ENCODE assay signal across 23 cellular contexts in genomic region chr22:27329471-27329870, GRCh38.
DNase-seq lines count a peak whose midpoint lies in the region; TF ChIP-seq lines count a peak whose summit lies in the region.
"Had no signal": no experiment of that assay in that cellular context is flagged by ENCODE, and none has a peak within 500 bp of the region (broad histone marks: within the 10 kb centered on the region; RNA-seq: fewer than 3 reads in every experiment).

No MANE protein-coding gene starts in this region.

- no peak overlapping the region for H2BK120ac ChIP-seq in mesendoderm (ENCODE audit: low read depth, low read length)

- H3K27me3 ChIP-seq in BE2C (no peaks in the 10 kb centered on the region), HUES64 (ENCODE audit: insufficient read depth, low read length) (no peaks in the 10 kb centered on the region), mesendoderm (ENCODE audit: insufficient read depth, low read length, poor library complexity) (no peaks in the 10 kb centered on the region), tibial nerve (peaks cover 0 to 11% of the 10 kb centered on the region in 2 donors), HAP-1 (ENCODE audit: low read depth) (peaks cover 12% of the 10 kb centered on the region; the same call in 1 of the 2 replicates)
- H3K27me3 ChIP-seq: brain microvascular endothelial cell, ovary had no signal

- no peaks in the 10 kb centered on the region; the same call in 1 of the 2 replicates for H3K4me1 ChIP-seq in BE2C
- H3K4me1 ChIP-seq in HUES64 (ENCODE audit: insufficient read depth, low read length), result peaks cover 15% of the 10 kb centered on the region; the same call in 1 of the 2 replicates
- no peaks in the 10 kb centered on the region for H3K4me1 ChIP-seq in mesendoderm (ENCODE audit: control insufficient read depth, low read depth, low read length)
- no peaks in the 10 kb centered on the region for H3K4me1 ChIP-seq in tibial nerve
- no peaks in the 10 kb centered on the region for H3K4me1 ChIP-seq in HAP-1
- H3K4me1 ChIP-seq: colonic mucosa had no signal

- H4K5ac ChIP-seq in mesendoderm (ENCODE audit: low read length), result no peak overlapping the region

- H3K56ac ChIP-seq in mesendoderm (ENCODE audit: low read length), result no peak overlapping the region

- DNase-seq in BE2C, result no peak
- DNase-seq in coronary artery (ENCODE audit: low spot score), result peak; percentile 11
- peak; percentile 63 for DNase-seq in mesendoderm
- no peak for DNase-seq in T-helper 9 cell
- no peak for DNase-seq in tibial nerve (ENCODE audit: low spot score in 2 of 2)
- no peak for DNase-seq in SIG-M5 treated with dmso at 0.1 percent for 504 hours (lab: John Stamatoyannopoulos, UW; ENCODE audit: unreplicated experiment)
- DNase-seq in HAP-1 (ENCODE audit: low spot score in 2 of 2), result no peak
- DNase-seq: ACHN; activated CD4-positive, alpha-beta T cell treated with anti-CD3 and anti-CD28 coated beads for 1 hour; activated naive CD8-positive, alpha-beta T cell treated with anti-CD3 and anti-CD28 coated beads, Interleukin-2, amount 50 U/mL, for 24 hours; brain microvascular endothelial cell; C1 segment of cervical spinal cord; colonic mucosa; glutamatergic neuron; NCI-H1105; NCI-H2081; ovary; right cardiac atrium; stimulated activated CD8-positive, alpha-beta memory T cell treated with anti-CD3 and anti-CD28 coated beads, Interleukin-4, amount 100 ng/mL, for 48 hours had no signal

- no peaks in the 10 kb centered on the region for H3K36me3 ChIP-seq in BE2C
- H3K36me3 ChIP-seq in HUES64 (ENCODE audit: insufficient read depth, low read length), result no peaks in the 10 kb centered on the region
- no peaks in the 10 kb centered on the region for H3K36me3 ChIP-seq in mesendoderm (ENCODE audit: control insufficient read depth, insufficient read depth, low read length)
- H3K36me3 ChIP-seq in tibial nerve, result no peaks in the 10 kb centered on the region
- H3K36me3 ChIP-seq in HAP-1 (replicated peaks), result no peaks in the 10 kb centered on the region
- H3K36me3 ChIP-seq: brain microvascular endothelial cell, colonic mucosa, ovary had no signal

- no peak for TF ChIP-seq POLR2A in tibial nerve (IDR thresholded peaks at IDR 0.05)

- H3K18ac ChIP-seq in mesendoderm (ENCODE audit: low read length), result no peak overlapping the region

- H3K79me1 ChIP-seq in mesendoderm (ENCODE audit: low read length), result no peaks in the 10 kb centered on the region

- no peak overlapping the region for H2BK15ac ChIP-seq in mesendoderm (replicated peaks; ENCODE audit: low read depth)

- in situ Hi-C loops in HAP-1 (cut with MboI; ENCODE audit: low sequenced_read_pairs), result no loop called here

- H3K79me2 ChIP-seq in mesendoderm (ENCODE audit: control insufficient read depth, insufficient read depth, low read length), result no peaks in the 10 kb centered on the region

- H3K4ac ChIP-seq in mesendoderm (ENCODE audit: low read depth, low read length), result no peak overlapping the region

- H3K9ac ChIP-seq in HUES64 (ENCODE audit: low read depth, low read length) (no peak overlapping the region), mesendoderm (ENCODE audit: low read length) (no peak overlapping the region)

- H3K27ac ChIP-seq in HUES64 (ENCODE audit: low read depth, low read length) (no peak overlapping the region), coronary artery (no peak overlapping the region), mesendoderm (ENCODE audit: low read depth, low read length) (no peak overlapping the region), tibial nerve (no peak overlapping the region)
- H3K27ac ChIP-seq: brain microvascular endothelial cell, colonic mucosa, ovary, RWPE1 had no signal

- no peak overlapping the region for H2AK5ac ChIP-seq in mesendoderm (ENCODE audit: low read length)

- no peak for TF ChIP-seq EP300 in tibial nerve (IDR thresholded peaks at IDR 0.05)

- no peak for TF ChIP-seq CTCF in BE2C (IDR thresholded peaks at IDR 0.05; ENCODE audit: low read depth, low read length)
- TF ChIP-seq CTCF in coronary artery (IDR thresholded peaks at IDR 0.05), result no peak
- TF ChIP-seq CTCF in tibial nerve (IDR thresholded peaks at IDR 0.05), result no peak

- H3K4me3 ChIP-seq in BE2C (ENCODE audit: low read depth, low read length) (peak overlapping the region; percentile 2; the same call in 1 of the 2 replicates), HUES64 (ENCODE audit: low read length) (peak overlapping the region; percentile 29; the same call in 1 of the 2 replicates), coronary artery (no peak overlapping the region), mesendoderm (ENCODE audit: low read length) (no peak overlapping the region), tibial nerve (no peak overlapping the region), HAP-1 (no peak overlapping the region)
- H3K4me3 ChIP-seq: colonic mucosa, GM12878, lung, ovary had no signal

- H3K9me3 ChIP-seq in BE2C (peaks cover 4% of the 10 kb centered on the region; the same call in 1 of the 2 replicates), HUES64 (ENCODE audit: insufficient read depth, low read depth, low read length) (no peaks in the 10 kb centered on the region), tibial nerve (peaks cover 0 to 9% (median 2%) of the 10 kb centered on the region in 4 donors), HAP-1 (no peaks in the 10 kb centered on the region)
- H3K9me3 ChIP-seq: colonic mucosa, ovary had no signal

- H2BK5ac ChIP-seq in mesendoderm (ENCODE audit: low read length), result no peak overlapping the region

- no peak overlapping the region for H3K4me2 ChIP-seq in mesendoderm (ENCODE audit: low read length)

- no peak overlapping the region for H3K23ac ChIP-seq in mesendoderm (ENCODE audit: low read length)

- H4K8ac ChIP-seq in mesendoderm (ENCODE audit: low read depth, low read length), result no peak overlapping the region

- WGBS in HUES64, result 17% methylated on average over 3 of the region's 6 CpGs
- WGBS in mesendoderm (ENCODE audit: extremely low coverage, insufficient coverage, low lambda C conversion rate), result no CpG with 5 or more reads among the region's 6 CpGs
- WGBS in tibial nerve, 2 donors, result 15 to 22% methylated on average over 6 of the region's 6 CpGs

Comparison
In these comparisons a context has a peak if more than half of its experiments do, and no peak if none do; other contexts are left out.
1. DNase-seq: peak in coronary artery (single experiment) and mesendoderm (single experiment); none in BE2C (single experiment), T-helper 9 cell (single experiment), tibial nerve (0 of 2), SIG-M5 treated with dmso at 0.1 percent for 504 hours (single experiment) and HAP-1 (0 of 2).
2. H3K4me3 ChIP-seq: peak in BE2C (single experiment) and HUES64 (single experiment); none in coronary artery (single experiment), mesendoderm (single experiment), tibial nerve (0 of 4) and HAP-1 (single experiment).